8 cellular contexts compared by ENCODE assay signal in genomic region chr3:195442573-195443390, GRCh38. TPM values are rescaled to one million over a fixed set of nuclear protein-coding genes. Genes with fewer than 3 reads are reported as not detected.
A peak's percentile ranks its signal among the peaks of the same experiment; 100 is the strongest.
DNase-seq lines count a peak whose midpoint lies in the region; ATAC-seq and TF ChIP-seq lines count a peak whose summit lies in the region.

Gene ACAP2 (minus strand): TSS chr3:195443020. CDS start chr3:195442847, 173 bp downstream.

- TF ChIP-seq CTCF in GM06990 (IDR thresholded peaks at IDR 0.05; ENCODE audit: insufficient read depth, low read length, poor library complexity, severe bottlenecking): no peak

- peak; percentile 92 for ATAC-seq in HG02588 (IDR thresholded peaks at IDR 0.05; ENCODE audit: unreplicated experiment)
- ATAC-seq in SK-N-SH treated with all-trans-retinoic acid at 6 μM for 48 hours: peak; percentile 96

- H3K27me3 ChIP-seq in GM06990 (replicated peaks; ENCODE audit: control insufficient read depth, insufficient read depth, low read length): no peaks in the 10 kb centered on the region

- peak within 1 kb of the TSS; percentile 87 for H3K27ac Mint-ChIP-seq in activated naive CD4-positive, alpha-beta T cell treated with anti-CD3 and anti-CD28 coated beads, Interleukin-2, amount 50 U/mL, for 24 hours

- H3K27ac ChIP-seq in temporal lobe (ENCODE audit: low read depth, low read length): peak within 1 kb of the TSS; percentile 72

- peak within 1 kb of the TSS; percentile 90 for H3K4me3 ChIP-seq in GM06990 (replicated peaks; ENCODE audit: low read depth, low read length)

- H3K36me3 Mint-ChIP-seq in activated naive CD4-positive, alpha-beta T cell treated with anti-CD3 and anti-CD28 coated beads, Interleukin-2, amount 50 U/mL, for 24 hours: no peaks in the 10 kb centered on the region

- peaks cover 52% of the 10 kb centered on the region for H3K4me1 Mint-ChIP-seq in activated naive CD4-positive, alpha-beta T cell treated with anti-CD3 and anti-CD28 coated beads, Interleukin-2, amount 50 U/mL, for 24 hours

- peak within 1 kb of the TSS; percentile 96 for H3K4me3 Mint-ChIP-seq in activated naive CD4-positive, alpha-beta T cell treated with anti-CD3 and anti-CD28 coated beads, Interleukin-2, amount 50 U/mL, for 24 hours

- no peaks in the 10 kb centered on the region for H3K9me3 Mint-ChIP-seq in activated naive CD4-positive, alpha-beta T cell treated with anti-CD3 and anti-CD28 coated beads, Interleukin-2, amount 50 U/mL, for 24 hours

- DNase-seq in GM06990 (ENCODE audit: extremely low read depth, insufficient read length) (peak; percentile 100), NCI-H1092 (lab: John Stamatoyannopoulos, UW) (peak; percentile 98), globus pallidus (ENCODE audit: low spot score) (peak; percentile 100), occipital lobe (lab: John Stamatoyannopoulos, UW) (peak; percentile 100)

- no peaks in the 10 kb centered on the region for H3K36me3 ChIP-seq in GM06990 (ENCODE audit: control insufficient read depth, insufficient read depth, low read length)

- H3K27me3 Mint-ChIP-seq in activated naive CD4-positive, alpha-beta T cell treated with anti-CD3 and anti-CD28 coated beads, Interleukin-2, amount 50 U/mL, for 24 hours: no peaks in the 10 kb centered on the region

TF ChIP-seq in SK-N-SH treated with all-trans-retinoic acid at 6 μM for 48 hours, 23 proteins besides CTCF, POLR2A, EP300 and RAD21:
- TF ChIP-seq GLIS3 (CRISPR knock-in tag; IDR thresholded peaks at IDR 0.05) (no peak), PATZ1 (CRISPR knock-in tag; IDR thresholded peaks at IDR 0.05; ENCODE audit: borderline replicate concordance) (no peak), ESRRG (CRISPR knock-in tag; IDR thresholded peaks at IDR 0.05) (no peak), ZNF70 (CRISPR knock-in tag; IDR thresholded peaks at IDR 0.05) (no peak), TSHZ2 (CRISPR knock-in tag; IDR thresholded peaks at IDR 0.05) (no peak), TOX (CRISPR knock-in tag; IDR thresholded peaks at IDR 0.05; ENCODE audit: borderline replicate concordance) (no peak), ISL1 (CRISPR knock-in tag; IDR thresholded peaks at IDR 0.05) (no peak), PPARA (CRISPR knock-in tag; IDR thresholded peaks at IDR 0.05; ENCODE audit: borderline replicate concordance) (no peak), ZNF8 (CRISPR knock-in tag; IDR thresholded peaks at IDR 0.05) (no peak), CREB5 (CRISPR knock-in tag; IDR thresholded peaks at IDR 0.05; ENCODE audit: low read depth) (no peak), POU6F1 (CRISPR knock-in tag; IDR thresholded peaks at IDR 0.05; ENCODE audit: borderline replicate concordance, low read depth) (no peak), CSRNP3 (CRISPR knock-in tag; IDR thresholded peaks at IDR 0.05) (no peak), ZFP30 (CRISPR knock-in tag; IDR thresholded peaks at IDR 0.05) (no peak), ZC3H10 (CRISPR knock-in tag; IDR thresholded peaks at IDR 0.05) (no peak)
TF ChIP-seq in SK-N-SH treated with all-trans-retinoic acid at 6 μM for 48 hours: peak in this region for 0.

RNA-seq across cellular contexts. Expression of gene ACAP2, which starts in this region (rescaled TPM):
- total RNA-seq in occipital lobe (199 TPM), temporal lobe (115 TPM)

Comparison
In these comparisons a context has a peak if more than half of its experiments do, and no peak if none do; other contexts are left out.
1. Peak in every context shown above with its lines: DNase-seq, ATAC-seq, H3K4me3 ChIP-seq and H3K27ac ChIP-seq.